8 cellular contexts compared by ENCODE assay signal in the genomic region with DNA sequence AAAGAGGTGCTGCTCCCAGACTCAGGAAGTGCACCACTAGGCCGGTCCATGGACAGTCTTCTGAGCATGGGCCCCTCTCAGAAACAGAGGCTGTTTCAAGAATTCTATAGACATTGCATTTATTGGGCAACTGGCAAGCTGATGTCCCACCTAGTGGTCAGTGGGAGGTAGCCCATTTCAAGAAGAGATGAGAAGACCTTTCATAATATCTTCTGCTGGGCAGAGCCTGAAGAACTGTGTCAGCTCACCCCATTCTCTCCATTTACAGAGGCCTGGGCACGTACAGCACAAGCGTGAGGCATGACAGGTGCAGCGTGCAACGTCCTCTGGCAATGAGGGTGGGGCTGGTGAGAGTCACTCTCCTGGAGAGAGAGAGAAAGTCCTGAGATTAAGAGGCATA.
DNase-seq lines count a peak whose midpoint lies in the region; ATAC-seq and TF ChIP-seq lines count a peak whose summit lies in the region.

No MANE protein-coding gene starts in this region.

- no peaks in the 10 kb centered on the region for H3K36me3 ChIP-seq in right lobe of liver

- H3K9me3 ChIP-seq in right lobe of liver = no peaks in the 10 kb centered on the region

- peak in 1 of 2 donors; percentile 41 for ATAC-seq in activated T-cell treated with anti-CD3 and anti-CD28 coated beads, Interleukin-2, amount 50 U/mL, for 72 hours (replicated peaks in 1 of 2)
- ATAC-seq in activated T-cell treated with anti-CD3 and anti-CD28 coated beads, Interleukin-2, amount 50 U/mL, for 4 hours = no peak
- peak; percentile 81 to 95 (median 88) for ATAC-seq in right lobe of liver
- ATAC-seq in HG03280 (IDR thresholded peaks at IDR 0.05; ENCODE audit: unreplicated experiment) = no peak
- ATAC-seq in GM21515 (IDR thresholded peaks at IDR 0.05; ENCODE audit: unreplicated experiment) = no peak

- H3K4me1 ChIP-seq in right lobe of liver = no peaks in the 10 kb centered on the region

- in situ Hi-C loops in T47D (cut with HindIII; ENCODE audit: low pct_unique_long_range_greater_than_20kb, low sequenced_read_pairs) = no loop called here

- no peak for TF ChIP-seq POLR2A in right lobe of liver (IDR thresholded peaks at IDR 0.05)

- TF ChIP-seq CTCF in right lobe of liver (IDR thresholded peaks at IDR 0.05) = peak; percentile 41 to 67 (median 61)

- peaks cover 0 to 2% of the 10 kb centered on the region in 2 donors for H3K9me3 Mint-ChIP-seq in activated T-cell treated with anti-CD3 and anti-CD28 coated beads, Interleukin-2, amount 50 U/mL, for 72 hours
- H3K9me3 Mint-ChIP-seq in activated T-cell treated with anti-CD3 and anti-CD28 coated beads, Interleukin-2, amount 50 U/mL, for 4 hours = peaks cover 20% of the 10 kb centered on the region

- intact Hi-C loops in right lobe of liver (cut with DNase I) = no loop called here

- H3K4me3 ChIP-seq in right lobe of liver = no peak overlapping the region

- H3K36me3 Mint-ChIP-seq in activated T-cell treated with anti-CD3 and anti-CD28 coated beads, Interleukin-2, amount 50 U/mL, for 72 hours (ENCODE audit: insufficient read depth in 2 of 2) = peaks cover 5 to 6% of the 10 kb centered on the region in 2 donors
- no peaks in the 10 kb centered on the region for H3K36me3 Mint-ChIP-seq in activated T-cell treated with anti-CD3 and anti-CD28 coated beads, Interleukin-2, amount 50 U/mL, for 4 hours (ENCODE audit: insufficient read depth)

- WGBS in right lobe of liver (ENCODE audit: insufficient coverage, low coverage, low lambda C conversion rate, missing lambda C conversion rate) = 58% methylated on average over 5 of the region's 5 CpGs

- H3K27me3 Mint-ChIP-seq in activated T-cell treated with anti-CD3 and anti-CD28 coated beads, Interleukin-2, amount 50 U/mL, for 72 hours (ENCODE audit: low read depth) = peaks cover 18% of the 10 kb centered on the region
- H3K27me3 Mint-ChIP-seq in activated T-cell treated with anti-CD3 and anti-CD28 coated beads, Interleukin-2, amount 50 U/mL, for 4 hours (ENCODE audit: low read depth) = peaks cover 23% of the 10 kb centered on the region

- H3K4me1 Mint-ChIP-seq in activated T-cell treated with anti-CD3 and anti-CD28 coated beads, Interleukin-2, amount 50 U/mL, for 72 hours (ENCODE audit: low read depth) = peaks cover 12% of the 10 kb centered on the region
- no peaks in the 10 kb centered on the region for H3K4me1 Mint-ChIP-seq in activated T-cell treated with anti-CD3 and anti-CD28 coated beads, Interleukin-2, amount 50 U/mL, for 4 hours (ENCODE audit: low read depth)

- no peak overlapping the region for H3K27ac ChIP-seq in right lobe of liver

- no peaks in the 10 kb centered on the region for H3K27me3 ChIP-seq in right lobe of liver

- peak in 1 of 2 donors; percentile 7 for DNase-seq in activated T-cell treated with anti-CD3 and anti-CD28 coated beads, Interleukin-2, amount 50 U/mL, for 72 hours
- no peak for DNase-seq in activated T-cell treated with anti-CD3 and anti-CD28 coated beads, Interleukin-2, amount 50 U/mL, for 4 hours
- DNase-seq in NCI-H146 (lab: John Stamatoyannopoulos, UW) (peak; percentile 32), T47D (ENCODE audit: low read depth in 1 of 2, low spot score in 1 of 2) (peak; percentile 21 to 78), right lobe of liver (no peak)
- DNase-seq in activated effector memory CD4-positive, alpha-beta T cell treated with anti-CD3 and anti-CD28 coated beads, Interleukin-2, amount 50 U/mL, for 16 hours = no peak

- H3K27ac Mint-ChIP-seq in activated T-cell treated with anti-CD3 and anti-CD28 coated beads, Interleukin-2, amount 50 U/mL, for 72 hours = peak overlapping the region; percentile 44

- no peak overlapping the region for H3K4me3 Mint-ChIP-seq in activated T-cell treated with anti-CD3 and anti-CD28 coated beads, Interleukin-2, amount 50 U/mL, for 72 hours
- H3K4me3 Mint-ChIP-seq in activated T-cell treated with anti-CD3 and anti-CD28 coated beads, Interleukin-2, amount 50 U/mL, for 4 hours = no peak overlapping the region

Comparison
In these comparisons a context has a peak if more than half of its experiments do, and no peak if none do; other contexts are left out.
1. ATAC-seq: peak in right lobe of liver (4 of 4); none in activated T-cell treated with anti-CD3 and anti-CD28 coated beads, Interleukin-2, amount 50 U/mL, for 4 hours (0 of 2), HG03280 (single experiment) and GM21515 (single experiment).
2. DNase-seq: peak in NCI-H146 (single experiment) and T47D (2 of 2); none in activated T-cell treated with anti-CD3 and anti-CD28 coated beads, Interleukin-2, amount 50 U/mL, for 4 hours (single experiment), right lobe of liver (0 of 3) and activated effector memory CD4-positive, alpha-beta T cell treated with anti-CD3 and anti-CD28 coated beads, Interleukin-2, amount 50 U/mL, for 16 hours (single experiment).